Comparison of ENCODE assay signal across 14 cellular contexts in the genomic region with DNA sequence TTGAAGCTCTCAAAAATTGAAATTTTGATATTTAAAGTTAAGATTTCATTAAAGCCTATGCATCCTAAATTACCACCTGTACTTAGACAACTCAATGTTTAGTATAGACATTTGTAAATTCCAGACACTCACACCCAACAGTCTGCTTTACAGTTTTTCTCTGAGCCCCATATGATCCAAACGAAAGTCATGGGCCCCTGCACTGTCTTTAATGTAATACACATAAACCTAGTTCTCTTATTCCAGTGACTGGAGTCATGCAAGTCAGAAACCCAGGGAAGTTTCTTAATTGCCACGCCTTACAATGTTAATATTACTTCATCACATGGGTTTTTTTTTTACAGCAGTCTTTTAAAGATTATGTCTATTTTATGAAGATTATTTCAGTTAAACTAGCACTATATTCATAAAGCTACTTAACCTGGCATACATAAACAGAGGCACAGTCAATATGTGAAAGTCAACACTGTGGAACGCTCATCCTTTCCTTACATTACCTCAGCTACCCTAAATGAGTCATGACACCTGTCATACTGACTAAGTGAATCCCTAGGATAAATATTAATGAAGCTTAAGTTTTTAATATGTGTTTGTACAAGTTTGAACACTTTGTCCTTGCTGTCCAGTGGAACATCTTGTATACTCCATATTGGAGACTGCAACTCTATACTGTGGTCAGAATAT.
DNase-seq lines count a peak whose midpoint lies in the region; ATAC-seq, FAIRE-seq and TF ChIP-seq lines count a peak whose summit lies in the region.
"Had no signal": no experiment of that assay in that cellular context is flagged by ENCODE, and none has a peak within 500 bp of the region (broad histone marks: within the 10 kb centered on the region; RNA-seq: fewer than 3 reads in every experiment).

No MANE protein-coding gene starts in this region.

- peak overlapping the region; percentile 6; the same call in 1 of the 3 replicates for H3K4me2 ChIP-seq in A549

- CTCF ChIA-PET in A549 (lab: Yijun Ruan, JAX): no interaction called here

- H3K27ac Mint-ChIP-seq in progenitor cell of endocrine pancreas: no peak overlapping the region
- H3K27ac Mint-ChIP-seq: activated CD4-positive, alpha-beta memory T cell treated with anti-CD3 and anti-CD28 coated beads, Interleukin-2, amount 10 ng/mL, durations not matched to agents 7 days and 5 days; brain had no signal

- no peak for FAIRE-seq in A549 (lab: Jason Lieb, UNC)

- TF ChIP-seq POLR2A in A549 (IDR thresholded peaks at IDR 0.05; ENCODE audit: low read length): no peak

- TF ChIP-seq CTCF in A549 (IDR thresholded peaks at IDR 0.05): no peak
- no peak for TF ChIP-seq CTCF in progenitor cell of endocrine pancreas (IDR thresholded peaks at IDR 0.05; ENCODE audit: unreplicated experiment)

- no peak overlapping the region for H3K4me3 Mint-ChIP-seq in progenitor cell of endocrine pancreas (ENCODE audit: low read depth)
- H3K4me3 Mint-ChIP-seq: activated CD4-positive, alpha-beta memory T cell treated with anti-CD3 and anti-CD28 coated beads, Interleukin-2, amount 10 ng/mL, durations not matched to agents 7 days and 5 days; brain had no signal

- H3K27me3 Mint-ChIP-seq in progenitor cell of endocrine pancreas: no peaks in the 10 kb centered on the region
- H3K27me3 Mint-ChIP-seq: brain had no signal

- H3K4me3 ChIP-seq in A549: no peak overlapping the region
- H3K4me3 ChIP-seq: lung, uterus had no signal

- TF ChIP-seq EP300 in A549 (IDR thresholded peaks at IDR 0.05): no peak

- no peaks in the 10 kb centered on the region for H3K9me3 ChIP-seq in A549

- no peak overlapping the region; a peak in 1 of 6 replicates for H3K27ac ChIP-seq in A549
- H3K27ac ChIP-seq: uterus had no signal

- 20% methylated on average over 3 of the region's 3 CpGs for WGBS in A549 (ENCODE audit: missing lambda C conversion rate)

- H3K4me1 Mint-ChIP-seq in progenitor cell of endocrine pancreas (ENCODE audit: low read depth): no peaks in the 10 kb centered on the region
- H3K4me1 Mint-ChIP-seq: activated CD4-positive, alpha-beta memory T cell treated with anti-CD3 and anti-CD28 coated beads, Interleukin-2, amount 10 ng/mL, durations not matched to agents 7 days and 5 days had no signal

- H3K4me1 ChIP-seq in A549: 0 out of 3 replicates have a peak, but pooled peaks cover 7% of the 10 kb centered on the region
- H3K4me1 ChIP-seq: uterus had no signal

- DNase-seq in A549 (ENCODE audit: low read depth in 1 of 2, low spot score in 1 of 2) (peak in 1 of 2 experiments; percentile 8), RKO (ENCODE audit: low spot score) (peak; percentile 39), UCSD-AML1 (lab: John Stamatoyannopoulos, UW; ENCODE audit: unreplicated experiment) (no peak), HuH-7 (ENCODE audit: low spot score) (no peak), OCI-M1 (lab: John Stamatoyannopoulos, UW) (no peak), progenitor cell of endocrine pancreas (ENCODE audit: low spot score, unreplicated experiment) (no peak)
- DNase-seq: activated CD4-positive, alpha-beta memory T cell treated with anti-CD3 and anti-CD28 coated beads, Interleukin-2, amount 10 ng/mL, durations not matched to agents 7 days and 5 days; H7; NCI-H69; uterus had no signal

- peaks cover 7% of the 10 kb centered on the region for H3K9me3 Mint-ChIP-seq in progenitor cell of endocrine pancreas (ENCODE audit: low read depth)

- TF ChIP-seq RAD21 in A549 (conservative IDR thresholded peaks at IDR 0.05 in 1 of 2, IDR thresholded peaks at IDR 0.05 in 1 of 2): no peak

- POLR2A ChIA-PET in A549 (lab: Yijun Ruan, JAX): no interaction called here

- H3K36me3 Mint-ChIP-seq in progenitor cell of endocrine pancreas (ENCODE audit: insufficient read depth): no peaks in the 10 kb centered on the region
- H3K36me3 Mint-ChIP-seq: brain had no signal

- ATAC-seq in A549: no peak
- peak; percentile 80 for ATAC-seq in GM18909 (IDR thresholded peaks at IDR 0.05; ENCODE audit: poor library complexity, unreplicated experiment)
- peak; percentile 94 for ATAC-seq in HG03039 (IDR thresholded peaks at IDR 0.05; ENCODE audit: unreplicated experiment)

TF ChIP-seq in A549, 52 proteins besides CTCF, POLR2A, EP300 and RAD21:
- TF ChIP-seq EHF (CRISPR knock-in tag; IDR thresholded peaks at IDR 0.05) (no peak), FOSL2 (IDR thresholded peaks at IDR 0.05) (no peak), FOSL2 (CRISPR knock-in tag; IDR thresholded peaks at IDR 0.05) (peak; percentile 32; the same call in 1 of the 2 replicates)
TF ChIP-seq in A549: peak in this region for 1.

Comparison
In these comparisons a context has a peak if more than half of its experiments do, and no peak if none do; other contexts are left out.
1. ATAC-seq: peak in GM18909 (single experiment) and HG03039 (single experiment); none in A549 (0 of 2).